Comparison of ENCODE assay signal across 8 cellular contexts in genomic region chr17:31499771-31500554, GRCh38.
DNase-seq lines count a peak whose midpoint lies in the region; ATAC-seq, FAIRE-seq and TF ChIP-seq lines count a peak whose summit lies in the region.

No MANE protein-coding gene starts in this region.

- peak overlapping the region; percentile 35 for H3K27ac Mint-ChIP-seq in T-helper 2 cell treated with Interferon-gamma antibody and Interleukin-4, amounts not matched to agents 5 μg/mL and 100 μg/mL, for 36 hours
- H3K27ac Mint-ChIP-seq in astrocyte (ENCODE audit: unreplicated experiment) = peak overlapping the region; percentile 36

- peaks cover 6% of the 10 kb centered on the region for H3K36me3 Mint-ChIP-seq in T-helper 2 cell treated with Interferon-gamma antibody and Interleukin-4, amounts not matched to agents 5 μg/mL and 100 μg/mL, for 36 hours (ENCODE audit: low read depth)
- no peaks in the 10 kb centered on the region for H3K36me3 Mint-ChIP-seq in astrocyte (ENCODE audit: low read depth, unreplicated experiment)

- H4K20me1 ChIP-seq in astrocyte (ENCODE audit: insufficient read depth, low read length) = no peaks in the 10 kb centered on the region
- H4K20me1 ChIP-seq in keratinocyte (ENCODE audit: control insufficient read depth, extremely low read depth, insufficient read depth, low read length) = no peaks in the 10 kb centered on the region

- no peak overlapping the region for H3K9ac ChIP-seq in astrocyte (ENCODE audit: low read length)
- no peak overlapping the region for H3K9ac ChIP-seq in keratinocyte (ENCODE audit: control insufficient read depth, extremely low read depth, insufficient read depth, low read length)

- H3K9me3 Mint-ChIP-seq in T-helper 2 cell treated with Interferon-gamma antibody and Interleukin-4, amounts not matched to agents 5 μg/mL and 100 μg/mL, for 36 hours = no peaks in the 10 kb centered on the region
- no peaks in the 10 kb centered on the region for H3K9me3 Mint-ChIP-seq in astrocyte (ENCODE audit: unreplicated experiment)

- H3K9me1 ChIP-seq in keratinocyte (ENCODE audit: control insufficient read depth, extremely low read depth, insufficient read depth, low read length) = peaks cover 1% of the 10 kb centered on the region

- no peaks in the 10 kb centered on the region for H3K9me3 ChIP-seq in astrocyte (ENCODE audit: insufficient read depth, low read depth, low read length)
- H3K9me3 ChIP-seq in keratinocyte (ENCODE audit: control insufficient read depth, low read depth, low read length) = no peaks in the 10 kb centered on the region

- no peak for ATAC-seq in HG03139 (IDR thresholded peaks at IDR 0.05; ENCODE audit: unreplicated experiment)

- H3K27ac ChIP-seq in astrocyte (ENCODE audit: low read depth, low read length) = no peak overlapping the region
- no peak overlapping the region for H3K27ac ChIP-seq in keratinocyte (ENCODE audit: control insufficient read depth, insufficient read depth, low read length)

- peak overlapping the region; percentile 55 for H3K4me2 ChIP-seq in astrocyte (ENCODE audit: low read length)
- H3K4me2 ChIP-seq in keratinocyte (ENCODE audit: control insufficient read depth, extremely low read depth, insufficient read depth, low read depth, low read length) = peak overlapping the region; percentile 29

- no peaks in the 10 kb centered on the region for H3K27me3 Mint-ChIP-seq in T-helper 2 cell treated with Interferon-gamma antibody and Interleukin-4, amounts not matched to agents 5 μg/mL and 100 μg/mL, for 36 hours (ENCODE audit: low read depth)
- H3K27me3 Mint-ChIP-seq in astrocyte (ENCODE audit: low read depth, unreplicated experiment) = peaks cover 41% of the 10 kb centered on the region

- FAIRE-seq in astrocyte (lab: Jason Lieb, UNC) (no peak), keratinocyte (lab: Jason Lieb, UNC) (peak; percentile 39)

- dilution Hi-C loops in keratinocyte (cut with MboI; ENCODE audit: extremely low pct_ligation_motif_present, low sequenced_read_pairs) = no loop called here

- peaks cover 36% of the 10 kb centered on the region for H3K4me1 Mint-ChIP-seq in T-helper 2 cell treated with Interferon-gamma antibody and Interleukin-4, amounts not matched to agents 5 μg/mL and 100 μg/mL, for 36 hours (ENCODE audit: low read depth)
- H3K4me1 Mint-ChIP-seq in astrocyte (ENCODE audit: low read depth, unreplicated experiment) = peaks cover 17% of the 10 kb centered on the region

- no peaks in the 10 kb centered on the region for H3K79me2 ChIP-seq in astrocyte (ENCODE audit: insufficient read depth, low read length)
- peaks cover 3% of the 10 kb centered on the region for H3K79me2 ChIP-seq in keratinocyte (ENCODE audit: control insufficient read depth, insufficient read depth, low read length)

- peak overlapping the region; percentile 4 for H3K4me3 Mint-ChIP-seq in T-helper 2 cell treated with Interferon-gamma antibody and Interleukin-4, amounts not matched to agents 5 μg/mL and 100 μg/mL, for 36 hours
- H3K4me3 Mint-ChIP-seq in astrocyte (ENCODE audit: unreplicated experiment) = no peak overlapping the region

- TF ChIP-seq CTCF in astrocyte (IDR thresholded peaks at IDR 0.05; ENCODE audit: insufficient read depth, low read depth, low read length) (no peak), keratinocyte (optimal IDR thresholded peaks at IDR 0.05 in 1 of 3, IDR thresholded peaks at IDR 0.05 in 1 of 3, conservative IDR thresholded peaks at IDR 0.05 in 1 of 3; ENCODE audit: extremely low read depth in 1 of 3, insufficient read depth in 2 of 3, low read length in 3 of 3) (no peak)

- H3K4me3 ChIP-seq in astrocyte (ENCODE audit: insufficient read depth, low read depth, low read length) = no peak overlapping the region
- no peak overlapping the region for H3K4me3 ChIP-seq in keratinocyte (ENCODE audit: control insufficient read depth in 2 of 3, extremely low read depth in 1 of 3, insufficient read depth in 2 of 3, low read depth in 1 of 3, low read length in 3 of 3)

- H3K36me3 ChIP-seq in astrocyte (ENCODE audit: insufficient read depth, low read length) = no peaks in the 10 kb centered on the region
- H3K36me3 ChIP-seq in keratinocyte (ENCODE audit: control insufficient read depth in 2 of 2, extremely low read depth in 1 of 2, insufficient read depth in 2 of 2, low read length in 2 of 2) = no peaks in the 10 kb centered on the region

- H3K4me1 ChIP-seq in astrocyte (ENCODE audit: insufficient read depth, low read length) (peaks cover 10% of the 10 kb centered on the region), keratinocyte (ENCODE audit: control insufficient read depth, extremely low read depth, insufficient read depth, low read length) (peaks cover 20% of the 10 kb centered on the region)

- DNase-seq in T-helper 2 cell treated with Interferon-gamma antibody and Interleukin-4, amounts not matched to agents 5 μg/mL and 100 μg/mL, for 36 hours (ENCODE audit: low spot score) = peak; percentile 59
- no peak for DNase-seq in T-helper 2 cell
- peak; percentile 61 for DNase-seq in astrocyte (ENCODE audit: low read depth)
- DNase-seq in keratinocyte (ENCODE audit: low read depth, low spot score) = no peak
- peak; percentile 76 for DNase-seq in superior temporal gyrus (ENCODE audit: extremely low spot score)
- DNase-seq in NCI-H2107 (lab: John Stamatoyannopoulos, UW) = no peak
- no peak for DNase-seq in RPMI8226

- H3K27me3 ChIP-seq in astrocyte (ENCODE audit: insufficient read depth, low read length) (peaks cover 28% of the 10 kb centered on the region), keratinocyte (ENCODE audit: control insufficient read depth, extremely low read depth, insufficient read depth, low read length) (no peaks in the 10 kb centered on the region)

- H2AFZ ChIP-seq in astrocyte (ENCODE audit: low read depth, low read length) = no peak overlapping the region
- no peak overlapping the region for H2AFZ ChIP-seq in keratinocyte (ENCODE audit: control insufficient read depth, low read length)

Comparison
In these comparisons a context has a peak if more than half of its experiments do, and no peak if none do; other contexts are left out.
1. DNase-seq: peak in T-helper 2 cell treated with Interferon-gamma antibody and Interleukin-4, amounts not matched to agents 5 μg/mL and 100 μg/mL, for 36 hours (single experiment), astrocyte (single experiment) and superior temporal gyrus (single experiment); none in T-helper 2 cell (0 of 5), keratinocyte (single experiment), NCI-H2107 (single experiment) and RPMI8226 (single experiment).